Comparison of ENCODE assay signal across 8 cellular contexts in the genomic region with DNA sequence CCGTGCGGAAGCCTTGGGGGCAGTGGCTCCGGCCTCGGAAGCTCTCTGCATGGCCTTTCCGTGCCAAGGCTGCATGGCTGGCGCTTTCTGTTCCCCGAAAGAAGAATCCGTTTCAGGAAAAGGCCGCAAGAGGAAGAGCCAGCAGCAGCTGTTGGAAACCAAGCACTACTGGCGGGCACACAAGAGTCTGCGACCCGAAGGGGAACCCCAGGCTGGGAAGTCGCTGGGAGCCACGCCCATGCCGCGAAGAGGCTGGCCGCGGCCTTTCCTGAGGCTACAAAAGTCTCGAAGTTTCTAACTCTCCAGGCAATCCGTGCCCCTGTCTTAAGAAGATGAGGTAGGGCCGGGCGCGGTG. TPM values are rescaled to one million over a fixed set of nuclear protein-coding genes. Genes with fewer than 3 reads are reported as not detected.
DNase-seq lines count a peak whose midpoint lies in the region; ATAC-seq and TF ChIP-seq lines count a peak whose summit lies in the region.

A gene (minus strand): TSS at position 191 of the 355 bp plus-strand sequence. CDS start 116 bp downstream, at position 75.

- H3K4me1 ChIP-seq in HUES6 (ENCODE audit: control insufficient read depth, insufficient read depth, low read length), result no peaks in the 10 kb centered on the region

- ATAC-seq in GM21390 (IDR thresholded peaks at IDR 0.05; ENCODE audit: unreplicated experiment) (peak; percentile 76), left lobe of liver (peak; percentile 79)

- H3K36me3 ChIP-seq in HUES6 (ENCODE audit: control insufficient read depth, insufficient read depth, low read length), result no peaks in the 10 kb centered on the region

- DNase-seq in DMS 273 treated with DMSO at 0.1 percent for 48 hours (lab: John Stamatoyannopoulos, UW) (peak; percentile 30), choroid plexus epithelial cell (ENCODE audit: low read depth) (peak; percentile 51), left lobe of liver (ENCODE audit: low spot score) (peak; percentile 66), NCI-H1930 (lab: John Stamatoyannopoulos, UW) (no peak)
- DNase-seq in activated CD4-positive, alpha-beta T cell treated with anti-CD3 and anti-CD28 coated beads for 1 hour, result peak; percentile 59
- peak; percentile 68 to 77 for DNase-seq in stimulated activated CD4-positive, alpha-beta T cell treated with anti-CD3 and anti-CD28 coated beads, Interleukin-4, amount 100 ng/mL, for 48 hours (ENCODE audit: low read depth in 2 of 2)

- peak within 1 kb of the TSS; percentile 33 for H3K9ac ChIP-seq in HUES6 (ENCODE audit: low read length)

- peaks cover 15% of the 10 kb centered on the region; the same call in 1 of the 2 replicates for H3K27me3 ChIP-seq in HUES6 (ENCODE audit: control insufficient read depth, insufficient read depth, low read length)

- no peak within 1 kb of the TSS for H3K27ac ChIP-seq in HUES6 (ENCODE audit: low read depth, low read length)

- TF ChIP-seq CTCF in choroid plexus epithelial cell (conservative IDR thresholded peaks at IDR 0.05; ENCODE audit: low read depth, low read length), result no peak

- H3K9me3 ChIP-seq in HUES6 (ENCODE audit: control insufficient read depth, insufficient read depth, low read depth, low read length), result no peaks in the 10 kb centered on the region

- peak within 1 kb of the TSS; percentile 44 for H3K4me3 ChIP-seq in HUES6 (ENCODE audit: low read depth, low read length)
- H3K4me3 ChIP-seq in choroid plexus epithelial cell (ENCODE audit: low read depth, low read length), result peak within 1 kb of the TSS; percentile 71

RNA-seq across cellular contexts. Expression of the gene that starts here (rescaled TPM):
- total RNA-seq in left lobe of liver, result 0.35 TPM

Comparison
In these comparisons a context has a peak if more than half of its experiments do, and no peak if none do; other contexts are left out.
1. Peak in DNase-seq and ATAC-seq in left lobe of liver; RNA of the gene not detected or under 1 TPM.
2. DNase-seq: peak in DMS 273 treated with DMSO at 0.1 percent for 48 hours (single experiment), activated CD4-positive, alpha-beta T cell treated with anti-CD3 and anti-CD28 coated beads for 1 hour (single experiment), choroid plexus epithelial cell (single experiment) and stimulated activated CD4-positive, alpha-beta T cell treated with anti-CD3 and anti-CD28 coated beads, Interleukin-4, amount 100 ng/mL, for 48 hours (2 of 2); none in NCI-H1930 (0 of 2).